8 cellular contexts compared by ENCODE assay signal in the genomic region with DNA sequence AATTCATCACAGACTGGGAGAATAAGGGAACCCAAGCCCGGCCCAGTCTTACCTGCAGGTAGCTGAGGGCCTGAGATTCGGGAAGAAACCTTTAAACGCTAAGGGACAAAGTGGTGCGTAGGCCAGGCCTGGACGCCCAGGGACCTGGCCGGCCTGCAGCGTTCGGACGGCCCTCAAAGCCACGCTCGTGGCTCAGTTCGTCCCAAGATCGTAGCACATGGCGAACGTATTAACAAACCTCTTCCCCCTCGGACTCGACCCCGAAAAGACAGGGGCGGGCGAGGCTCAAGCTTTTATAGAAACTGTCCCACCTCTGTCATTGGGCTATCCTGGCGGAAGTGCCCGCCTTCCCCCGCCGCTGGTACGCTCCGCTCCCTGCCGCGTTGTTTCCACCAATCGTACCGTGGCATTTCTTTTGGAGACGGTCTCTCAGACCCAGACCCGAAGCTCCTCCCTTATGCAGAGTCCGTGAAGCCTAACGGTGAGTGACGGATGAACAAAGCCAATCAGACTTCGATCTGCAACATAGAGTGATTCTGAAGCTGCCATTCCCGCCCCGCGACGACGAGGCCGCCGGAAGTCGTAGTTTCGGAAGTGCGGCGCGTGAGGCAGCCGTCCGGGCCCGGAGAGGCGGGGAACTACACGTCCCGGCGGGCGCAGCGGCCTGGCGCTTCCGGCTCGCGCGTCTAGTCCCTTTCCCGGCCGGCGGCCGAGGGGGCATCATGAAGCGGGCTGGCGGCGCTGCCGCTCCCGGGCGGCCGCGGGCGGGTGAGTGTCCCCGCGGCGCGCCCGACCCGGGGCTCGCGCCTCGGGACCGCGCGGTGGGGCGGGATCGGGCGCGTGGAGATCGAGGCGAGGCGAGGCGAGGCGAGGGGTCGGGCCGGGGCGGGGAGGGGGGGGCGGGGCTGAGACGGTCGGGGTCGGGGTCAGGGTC. TPM values are rescaled to one million over a fixed set of nuclear protein-coding genes. Genes with fewer than 3 reads are reported as not detected.
A peak's percentile ranks its signal among the peaks of the same experiment; 100 is the strongest.
DNase-seq lines count a peak whose midpoint lies in the region; ATAC-seq and TF ChIP-seq lines count a peak whose summit lies in the region.

A gene (plus strand): TSS at position 692 of the 934 bp plus-strand sequence. CDS start 8,139 bp downstream, outside the sequence.

- in situ Hi-C loops in Panc1 (cut with HindIII; ENCODE audit: low pct_unique_long_range_greater_than_20kb, low sequenced_read_pairs): no loop called here

- peaks cover 57% of the 10 kb centered on the region for H3K4me1 ChIP-seq in Panc1 (ENCODE audit: control insufficient read depth, insufficient read depth, low read length)
- H3K4me1 ChIP-seq in mucosa of rectum (ENCODE audit: control insufficient read depth in 2 of 2, insufficient read depth in 2 of 2, low read length in 2 of 2): peaks cover 79 to 87% of the 10 kb centered on the region in 2 donors

- H3K36me3 Mint-ChIP-seq in activated T-cell treated with anti-CD3 and anti-CD28 coated beads, Interleukin-2, amount 50 U/mL, for 4 hours (ENCODE audit: insufficient read depth): peaks cover 28% of the 10 kb centered on the region

- no peaks in the 10 kb centered on the region for H3K9me3 Mint-ChIP-seq in activated T-cell treated with anti-CD3 and anti-CD28 coated beads, Interleukin-2, amount 50 U/mL, for 4 hours

- H3K27ac ChIP-seq in Panc1 (ENCODE audit: low read length) (peak within 1 kb of the TSS; percentile 100), mucosa of rectum (ENCODE audit: low read depth in 2 of 2, low read length in 2 of 2) (peak within 1 kb of the TSS; percentile 87 to 88)

- peak within 1 kb of the TSS; percentile 98 to 100 for H3K4me3 ChIP-seq in Panc1 (ENCODE audit: low read depth in 2 of 2, low read length in 2 of 2)
- H3K4me3 ChIP-seq in mucosa of rectum (ENCODE audit: low read length in 2 of 2): peak within 1 kb of the TSS; percentile 87 to 90

- ATAC-seq in GM21723 (IDR thresholded peaks at IDR 0.05; ENCODE audit: unreplicated experiment) (peak; percentile 75), Panc1 (peak; percentile 76)
- peak; percentile 85 to 86 for ATAC-seq in activated T-cell treated with anti-CD3 and anti-CD28 coated beads, Interleukin-2, amount 50 U/mL, for 4 hours

- H3K27me3 ChIP-seq in Panc1 (ENCODE audit: control insufficient read depth, insufficient read depth, low read length): no peaks in the 10 kb centered on the region
- no peaks in the 10 kb centered on the region for H3K27me3 ChIP-seq in mucosa of rectum (ENCODE audit: control insufficient read depth in 2 of 2, insufficient read depth in 2 of 2, low read length in 2 of 2)

- H3K9me3 ChIP-seq in Panc1 (ENCODE audit: control insufficient read depth, insufficient read depth, low read depth, low read length): no peaks in the 10 kb centered on the region
- H3K9me3 ChIP-seq in mucosa of rectum (ENCODE audit: control insufficient read depth in 2 of 2, low read length in 2 of 2): no peaks in the 10 kb centered on the region

- H3K9ac ChIP-seq in mucosa of rectum (ENCODE audit: low read depth in 1 of 2, low read length in 2 of 2): peak within 1 kb of the TSS; percentile 82 to 95

- H3K36me3 ChIP-seq in Panc1 (ENCODE audit: control insufficient read depth, insufficient read depth, low read length) (peaks cover 15% of the 10 kb centered on the region; the same call in 1 of the 2 replicates), mucosa of rectum (ENCODE audit: control insufficient read depth in 2 of 2, insufficient read depth in 2 of 2, low read length in 2 of 2) (peaks cover 3 to 11% of the 10 kb centered on the region in 2 donors)

- peak; percentile 99 for DNase-seq in DMS53 (lab: John Stamatoyannopoulos, UW)
- DNase-seq in KG1 (lab: John Stamatoyannopoulos, UW): peak; percentile 98
- peak; percentile 100 for DNase-seq in Panc1 (ENCODE audit: low read depth, low spot score)
- DNase-seq in activated T-cell treated with anti-CD3 and anti-CD28 coated beads, Interleukin-2, amount 50 U/mL, for 4 hours: peak; percentile 94
- peak; percentile 100 for DNase-seq in erythroblast (lab: John Stamatoyannopoulos, UW)
- DNase-seq in stimulated activated CD8-positive, alpha-beta memory T cell treated with anti-CD3 and anti-CD28 coated beads, Interleukin-4, amount 100 ng/mL, for 48 hours: peak; percentile 97

- CTCF ChIA-PET in Panc1 (lab: Charles Lee): no interaction called here

- H3K4me3 Mint-ChIP-seq in activated T-cell treated with anti-CD3 and anti-CD28 coated beads, Interleukin-2, amount 50 U/mL, for 4 hours: peak within 1 kb of the TSS; percentile 98

- H3K4me1 Mint-ChIP-seq in activated T-cell treated with anti-CD3 and anti-CD28 coated beads, Interleukin-2, amount 50 U/mL, for 4 hours (ENCODE audit: low read depth): peaks cover 29% of the 10 kb centered on the region

- no peak for TF ChIP-seq CTCF in Panc1 (IDR thresholded peaks at IDR 0.05)

- peak; percentile 100 for TF ChIP-seq POLR2A in erythroblast (IDR thresholded peaks at IDR 0.05; ENCODE audit: low read length)

- POLR2A ChIA-PET in Panc1 (lab: Charles Lee): interaction anchor here (0.6 to 1.1 kb wide), 6 partner anchors 10 to 132 kb away, joined by 3 to 9 read pairs (median 3); a partner anchor contains a TSS

- no peaks in the 10 kb centered on the region for H3K27me3 Mint-ChIP-seq in activated T-cell treated with anti-CD3 and anti-CD28 coated beads, Interleukin-2, amount 50 U/mL, for 4 hours (ENCODE audit: low read depth)

- intact Hi-C loops in Panc1 (cut with micrococcal nuclease; ENCODE audit: unreplicated experiment): no loop called here

- BruUV-seq in Panc1 (replicated peaks; lab: Mats Ljungman, UMichigan): no TSS peak

RNA-seq across cellular contexts. Expression of the gene that starts here (rescaled TPM):
- total RNA-seq in Panc1 (2021; ENCODE audit: unreplicated experiment): 108 TPM
- 116 TPM for polyA plus RNA-seq in Panc1 (2012; ENCODE audit: insufficient read length)
- 100 to 1,000 TPM in 2 of 3 donors, 10 to 100 TPM in 1; 95.6 to 110 (median 102) TPM for total RNA-seq in activated T-cell treated with anti-CD3 and anti-CD28 coated beads, Interleukin-2, amount 50 U/mL, for 4 hours

Comparison
In these comparisons a context has a peak if more than half of its experiments do, and no peak if none do; other contexts are left out.
1. Peak in every context shown above with its lines: DNase-seq, ATAC-seq, H3K4me3 ChIP-seq and H3K27ac ChIP-seq.